In the genomic region with DNA sequence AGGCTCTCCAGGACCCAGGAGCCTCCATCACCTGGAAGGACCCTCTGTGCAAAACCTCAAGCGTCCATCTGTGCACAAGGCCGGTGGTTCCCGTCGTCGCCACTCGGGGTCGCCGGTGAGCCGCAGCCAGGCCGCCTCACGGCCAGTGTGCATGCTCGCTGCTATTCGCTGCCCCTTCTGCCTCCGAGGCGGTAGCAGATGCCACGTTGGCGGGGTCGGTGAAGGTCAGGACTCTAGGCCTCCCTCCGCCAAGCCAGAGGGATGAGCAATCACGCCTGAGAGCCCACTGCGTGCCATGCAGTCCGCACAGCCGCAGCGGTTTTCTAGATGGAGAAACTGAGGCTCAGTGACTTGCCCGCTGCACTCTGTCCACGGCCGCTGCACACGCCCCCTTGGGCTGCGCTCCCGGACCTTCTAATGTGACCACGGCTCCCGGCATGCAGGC, we compare ENCODE assay signal across 1 cellular context.
TF ChIP-seq lines count a peak whose summit lies in the region.

No MANE protein-coding gene starts in this region.

TF ChIP-seq in HepG2, 621 proteins besides CTCF, POLR2A, EP300 and RAD21 (continued from another document):
- TF ChIP-seq SP5 (CRISPR knock-in tag; IDR thresholded peaks at IDR 0.05; ENCODE audit: borderline replicate concordance, low read depth) (peak; percentile 13; the same call in 1 of the 2 replicates), HOXA9 (CRISPR knock-in tag; IDR thresholded peaks at IDR 0.05; ENCODE audit: borderline replicate concordance) (no peak), ZNF350 (CRISPR knock-in tag; IDR thresholded peaks at IDR 0.05; ENCODE audit: borderline replicate concordance, low read depth) (peak; percentile 82)
- TF ChIP-seq, protein P1, sequence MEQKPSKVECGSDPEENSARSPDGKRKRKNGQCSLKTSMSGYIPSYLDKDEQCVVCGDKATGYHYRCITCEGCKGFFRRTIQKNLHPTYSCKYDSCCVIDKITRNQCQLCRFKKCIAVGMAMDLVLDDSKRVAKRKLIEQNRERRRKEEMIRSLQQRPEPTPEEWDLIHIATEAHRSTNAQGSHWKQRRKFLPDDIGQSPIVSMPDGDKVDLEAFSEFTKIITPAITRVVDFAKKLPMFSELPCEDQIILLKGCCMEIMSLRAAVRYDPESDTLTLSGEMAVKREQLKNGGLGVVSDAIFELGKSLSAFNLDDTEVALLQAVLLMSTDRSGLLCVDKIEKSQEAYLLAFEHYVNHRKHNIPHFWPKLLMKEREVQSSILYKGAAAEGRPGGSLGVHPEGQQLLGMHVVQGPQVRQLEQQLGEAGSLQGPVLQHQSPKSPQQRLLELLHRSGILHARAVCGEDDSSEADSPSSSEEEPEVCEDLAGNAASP (CRISPR knock-in tag; IDR thresholded peaks at IDR 0.05; ENCODE audit: borderline replicate concordance): peak; percentile 71; the same call in 1 of the 2 replicates
- TF ChIP-seq, protein P2, sequence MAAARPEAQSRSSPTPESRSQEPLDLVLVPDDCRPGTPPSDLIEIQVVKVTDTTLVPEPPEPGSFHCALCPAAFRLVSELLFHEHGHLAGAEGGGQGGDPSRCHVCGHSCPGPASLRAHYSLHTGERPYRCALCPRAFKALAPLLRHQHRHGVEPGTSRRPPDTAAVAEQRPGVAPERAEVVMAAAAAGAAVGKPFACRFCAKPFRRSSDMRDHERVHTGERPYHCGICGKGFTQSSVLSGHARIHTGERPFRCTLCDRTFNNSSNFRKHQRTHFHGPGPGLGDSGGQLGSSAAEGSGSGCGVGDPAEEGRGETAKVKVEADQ (CRISPR knock-in tag; IDR thresholded peaks at IDR 0.05; ENCODE audit: borderline replicate concordance): no peak
- TF ChIP-seq, protein P3, sequence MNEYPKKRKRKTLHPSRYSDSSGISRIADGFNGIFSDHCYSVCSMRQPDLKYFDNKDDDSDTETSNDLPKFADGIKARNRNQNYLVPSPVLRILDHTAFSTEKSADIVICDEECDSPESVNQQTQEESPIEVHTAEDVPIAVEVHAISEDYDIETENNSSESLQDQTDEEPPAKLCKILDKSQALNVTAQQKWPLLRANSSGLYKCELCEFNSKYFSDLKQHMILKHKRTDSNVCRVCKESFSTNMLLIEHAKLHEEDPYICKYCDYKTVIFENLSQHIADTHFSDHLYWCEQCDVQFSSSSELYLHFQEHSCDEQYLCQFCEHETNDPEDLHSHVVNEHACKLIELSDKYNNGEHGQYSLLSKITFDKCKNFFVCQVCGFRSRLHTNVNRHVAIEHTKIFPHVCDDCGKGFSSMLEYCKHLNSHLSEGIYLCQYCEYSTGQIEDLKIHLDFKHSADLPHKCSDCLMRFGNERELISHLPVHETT (CRISPR knock-in tag; conservative IDR thresholded peaks at IDR 0.05): 0 out of 2 replicates have a peak, but pooled peaks have one; percentile 49
